ENCODE assay signal across 8 cellular contexts in genomic region chr4:99816611-99817309, GRCh38. TPM values are rescaled to one million over a fixed set of nuclear protein-coding genes. Genes with fewer than 3 reads are reported as not detected.
A peak's percentile ranks its signal among the peaks of the same experiment; 100 is the strongest.
DNase-seq lines count a peak whose midpoint lies in the region; ATAC-seq and TF ChIP-seq lines count a peak whose summit lies in the region.

DAPP1 (plus strand) TSS chr4:99816827; CDS start chr4:99816914, 87 bp downstream.

- H3K4me3 Mint-ChIP-seq in CD4-positive, alpha-beta T cell: peak within 1 kb of the TSS; percentile 92
- no peak within 1 kb of the TSS for H3K4me3 Mint-ChIP-seq in mesothelial cell of epicardium

- peak; percentile 60 to 84 (median 65) for DNase-seq in CD4-positive, alpha-beta T cell
- peak; percentile 58 for DNase-seq in Jurkat, Clone E6-1 (ENCODE audit: low read depth, low spot score)
- DNase-seq in activated CD4-positive, alpha-beta T cell treated with anti-CD3 and anti-CD28 coated beads, Interleukin-2, amount 50 U/mL, for 48 hours: peak; percentile 71 to 80
- DNase-seq in stimulated activated CD4-positive, alpha-beta T cell treated with anti-CD3 and anti-CD28 coated beads, Interleukin-1b, Interleukin-23, amount 100 ng/mL, for 24 hours (ENCODE audit: low read depth in 4 of 4, low spot score in 1 of 4): peak; percentile 18 to 65 (median 46)
- DNase-seq in mesothelial cell of epicardium (ENCODE audit: low spot score in 2 of 2, unreplicated experiment in 2 of 2) (no peak), dermis blood vessel endothelial cell (no peak)

- peak within 1 kb of the TSS; percentile 91 for H3K27ac Mint-ChIP-seq in CD4-positive, alpha-beta T cell
- no peak within 1 kb of the TSS for H3K27ac Mint-ChIP-seq in mesothelial cell of epicardium

- H3K9me3 ChIP-seq in CD4-positive, alpha-beta T cell (ENCODE audit: control insufficient read depth, low read length): no peaks in the 10 kb centered on the region

- no peaks in the 10 kb centered on the region for H3K27me3 ChIP-seq in CD4-positive, alpha-beta T cell (ENCODE audit: control insufficient read depth, insufficient read depth, low read length)

- H3K27me3 Mint-ChIP-seq in CD4-positive, alpha-beta T cell: no peaks in the 10 kb centered on the region
- peaks cover 3% of the 10 kb centered on the region for H3K27me3 Mint-ChIP-seq in mesothelial cell of epicardium (ENCODE audit: low read depth)

- peaks cover 3% of the 10 kb centered on the region for H3K36me3 Mint-ChIP-seq in CD4-positive, alpha-beta T cell (ENCODE audit: low read depth)
- H3K36me3 Mint-ChIP-seq in mesothelial cell of epicardium: no peaks in the 10 kb centered on the region

- intact Hi-C loops in CD4-positive, alpha-beta T cell (cut with DNase I, micrococcal nuclease): loop anchor here (2.0 to 10.0 kb wide), 4 partner anchors 30 to 892 kb away; partner anchors contain the start of genes EIF4E (in 1 of the 2) and LAMTOR3 (in 1 of the 2)

- peak within 1 kb of the TSS; percentile 64 for H3K27ac ChIP-seq in CD4-positive, alpha-beta T cell (ENCODE audit: low read depth, low read length)

- H3K4me3 ChIP-seq in Jurkat, Clone E6-1 (ENCODE audit: low read length): no peak within 1 kb of the TSS

- POLR2A ChIA-PET in CD4-positive, alpha-beta T cell (lab: Charles Lee): interaction anchor here (0.6 to 3.8 kb wide), 17 partner anchors 9 to 821 kb away, joined by 3 to 38 read pairs (median 4); partner anchors contain the start of genes ADH5, DNAJB14, H2AZ1 and LAMTOR3

- TF ChIP-seq CTCF in CD4-positive, alpha-beta T cell (IDR thresholded peaks at IDR 0.05): no peak
- no peak for TF ChIP-seq CTCF in mesothelial cell of epicardium (IDR thresholded peaks at IDR 0.05; ENCODE audit: unreplicated experiment)

- no peaks in the 10 kb centered on the region for H3K9me3 Mint-ChIP-seq in CD4-positive, alpha-beta T cell
- H3K9me3 Mint-ChIP-seq in mesothelial cell of epicardium: no peaks in the 10 kb centered on the region

- CTCF ChIA-PET in CD4-positive, alpha-beta T cell (lab: Charles Lee): interaction anchor here (2.3 kb wide), 1 partner anchor 8 kb away, joined by 8 read pairs; no protein-coding TSS in a partner anchor

- H3K4me1 Mint-ChIP-seq in CD4-positive, alpha-beta T cell (ENCODE audit: low read depth): peaks cover 65% of the 10 kb centered on the region
- peaks cover 16% of the 10 kb centered on the region for H3K4me1 Mint-ChIP-seq in mesothelial cell of epicardium

- peak; percentile 97 for ATAC-seq in CD4-positive, alpha-beta T cell (ENCODE audit: poor library complexity)
- ATAC-seq in GM21381 (IDR thresholded peaks at IDR 0.05; ENCODE audit: unreplicated experiment) (peak; percentile 94), esophagus mucosa (peak; percentile 92)

RNA-seq across cellular contexts. Expression of gene DAPP1, which starts in this region (rescaled TPM):
- 1 to 10 TPM; 8.3 to 9.1 TPM for total RNA-seq in CD4-positive, alpha-beta T cell
- not detected for polyA plus RNA-seq in Jurkat, Clone E6-1 (2012; ENCODE audit: insufficient read depth, insufficient read length)
- total RNA-seq in esophagus mucosa (54.7 TPM), mesothelial cell of epicardium (2.5 to 2.9 TPM (median 2.7 TPM) in 3 replicates), dermis blood vessel endothelial cell (not detected in 2 replicates)

Comparison
In these comparisons a context has a peak if more than half of its experiments do, and no peak if none do; other contexts are left out.
1. DNase-seq: peak in CD4-positive, alpha-beta T cell (10 of 10), Jurkat, Clone E6-1 (single experiment), activated CD4-positive, alpha-beta T cell treated with anti-CD3 and anti-CD28 coated beads, Interleukin-2, amount 50 U/mL, for 48 hours (2 of 2) and stimulated activated CD4-positive, alpha-beta T cell treated with anti-CD3 and anti-CD28 coated beads, Interleukin-1b, Interleukin-23, amount 100 ng/mL, for 24 hours (4 of 4); none in mesothelial cell of epicardium (0 of 2) and dermis blood vessel endothelial cell (single experiment).
2. Peak in every context shown above with its lines, with median percentiles within 50 percentile points of each other: ATAC-seq.